9 cellular contexts compared by ENCODE assay signal in the genomic region with DNA sequence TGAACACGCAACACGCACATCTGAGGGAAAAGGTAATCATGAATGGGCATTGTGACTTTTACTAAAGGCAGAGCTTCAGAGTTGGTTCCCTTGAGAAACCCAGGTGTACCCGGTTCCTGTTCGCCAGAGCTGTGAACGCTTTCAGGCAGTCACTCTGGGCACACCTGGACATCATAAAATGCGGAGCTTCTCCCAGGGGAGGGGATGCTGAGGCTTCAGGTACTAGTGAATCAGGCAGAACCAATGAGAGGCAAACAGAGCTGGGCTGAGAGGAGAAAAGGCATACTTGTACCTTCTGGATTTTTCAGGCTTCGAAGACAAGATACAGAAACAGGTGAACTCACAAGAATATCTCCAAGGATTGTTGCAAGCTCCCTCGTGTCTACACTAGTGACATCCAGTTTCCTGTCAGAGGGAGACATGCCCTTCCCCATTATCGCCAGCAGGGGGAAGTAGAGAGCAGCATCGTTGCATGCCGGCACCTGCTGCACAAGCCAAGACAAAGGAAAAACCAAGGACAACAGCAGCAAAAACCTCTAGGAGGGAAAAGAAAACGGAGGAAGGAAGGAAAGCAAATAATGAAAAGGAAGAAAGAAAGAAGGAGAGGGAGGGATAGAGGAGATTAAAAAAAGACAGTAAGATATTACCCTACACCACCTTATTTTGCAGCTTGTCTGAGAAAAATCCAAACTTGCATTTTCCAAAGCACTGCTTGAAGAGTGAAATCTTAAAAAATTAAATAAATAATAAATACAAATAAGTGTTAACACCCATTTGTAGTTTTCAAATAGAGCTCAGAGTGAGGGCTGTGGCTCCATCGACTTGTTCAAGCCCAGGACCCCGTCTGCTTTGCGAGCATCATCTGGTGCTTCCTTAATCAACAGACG. TPM values are rescaled to one million over a fixed set of nuclear protein-coding genes. Genes with fewer than 3 reads are reported as not detected.
DNase-seq lines count a peak whose midpoint lies in the region; ATAC-seq and TF ChIP-seq lines count a peak whose summit lies in the region.
"Had no signal": no experiment of that assay in that cellular context is flagged by ENCODE, and none has a peak within 500 bp of the region (broad histone marks: within the 10 kb centered on the region; RNA-seq: fewer than 3 reads in every experiment).

No MANE protein-coding gene starts in this region.

- peak overlapping the region; percentile 21 for H3K4me3 ChIP-seq in CD8-positive, alpha-beta T cell (ENCODE audit: low read depth, low read length)
- no peak overlapping the region for H3K4me3 ChIP-seq in heart left ventricle

- TF ChIP-seq POLR2A in heart left ventricle (IDR thresholded peaks at IDR 0.05): no peak

- peak; percentile 98 for TF ChIP-seq CTCF in CD8-positive, alpha-beta T cell (IDR thresholded peaks at IDR 0.05)
- peak; percentile 94 to 99 (median 98) for TF ChIP-seq CTCF in heart left ventricle (IDR thresholded peaks at IDR 0.05)

- H3K27me3 ChIP-seq in CD8-positive, alpha-beta T cell (ENCODE audit: insufficient read depth, low read length): no peaks in the 10 kb centered on the region
- peaks cover 0 to 44% (median 0%) of the 10 kb centered on the region in 9 donors for H3K27me3 ChIP-seq in heart left ventricle

- CTCF ChIA-PET in CD8-positive, alpha-beta T cell (lab: Charles Lee): interaction anchor here (0.6 to 8.5 kb wide), 48 partner anchors 8 to 707 kb away, joined by 3 to 274 read pairs (median 4); a partner anchor contains a TSS

- H3K4me1 ChIP-seq in CD8-positive, alpha-beta T cell (ENCODE audit: insufficient read depth, low read length): peaks cover 17% of the 10 kb centered on the region
- H3K4me1 ChIP-seq in heart left ventricle: peaks cover 0 to 19% (median 4%) of the 10 kb centered on the region in 12 donors

- H3K9me3 Mint-ChIP-seq in CD8-positive, alpha-beta T cell: no peaks in the 10 kb centered on the region
- H3K9me3 Mint-ChIP-seq in activated naive CD8-positive, alpha-beta T cell treated with anti-CD3 and anti-CD28 coated beads for 36 hours: no peaks in the 10 kb centered on the region

- H3K9me3 ChIP-seq in CD8-positive, alpha-beta T cell (ENCODE audit: low read length): no peaks in the 10 kb centered on the region
- H3K9me3 ChIP-seq in heart left ventricle: no peaks in the 10 kb centered on the region

- DNase-seq in CD8-positive, alpha-beta T cell: peak; percentile 39 to 82 (median 64)
- peak; percentile 77 for DNase-seq in NCI-H1092 treated with DMSO at 0.1 percent for 48 hours (lab: John Stamatoyannopoulos, UW)
- peak; percentile 67 for DNase-seq in SW480 (ENCODE audit: low spot score)
- DNase-seq in activated naive CD8-positive, alpha-beta T cell treated with anti-CD3 and anti-CD28 coated beads for 36 hours: peak; percentile 75
- DNase-seq in heart left ventricle: peak; percentile 49 to 77 (median 61)
- peak; percentile 73 for DNase-seq in putamen (ENCODE audit: low spot score)

- 30 to 35% (median 31%) methylated on average over 16 of the region's 16 CpGs for WGBS in heart left ventricle, 4 donors

- H3K36me3 Mint-ChIP-seq in CD8-positive, alpha-beta T cell: no peaks in the 10 kb centered on the region
- no peaks in the 10 kb centered on the region for H3K36me3 Mint-ChIP-seq in activated naive CD8-positive, alpha-beta T cell treated with anti-CD3 and anti-CD28 coated beads for 36 hours

- H3K27ac ChIP-seq in CD8-positive, alpha-beta T cell (ENCODE audit: low read depth, low read length): no peak overlapping the region
- H3K27ac ChIP-seq in heart left ventricle: no peak overlapping the region

- ATAC-seq in CD8-positive, alpha-beta T cell: peak; percentile 61
- peak; percentile 62 for ATAC-seq in GM21529 (IDR thresholded peaks at IDR 0.05; ENCODE audit: unreplicated experiment)
- peak in 3 of 4 donors; percentile 74 to 77 (median 75) for ATAC-seq in heart left ventricle
- no peak for ATAC-seq in GM21619 (IDR thresholded peaks at IDR 0.05; ENCODE audit: unreplicated experiment)

- H3K27me3 Mint-ChIP-seq in CD8-positive, alpha-beta T cell (ENCODE audit: low read depth): peaks cover 27% of the 10 kb centered on the region
- H3K27me3 Mint-ChIP-seq in activated naive CD8-positive, alpha-beta T cell treated with anti-CD3 and anti-CD28 coated beads for 36 hours: peaks cover 24% of the 10 kb centered on the region

- POLR2A ChIA-PET in CD8-positive, alpha-beta T cell (lab: Charles Lee): interaction anchor here (0.7 to 2.4 kb wide), 3 partner anchors 158 to 207 kb away, joined by 3 to 14 read pairs (median 4); a partner anchor contains a TSS

- H3K4me1 Mint-ChIP-seq in CD8-positive, alpha-beta T cell (ENCODE audit: low read depth): peaks cover 22% of the 10 kb centered on the region
- peaks cover 20% of the 10 kb centered on the region for H3K4me1 Mint-ChIP-seq in activated naive CD8-positive, alpha-beta T cell treated with anti-CD3 and anti-CD28 coated beads for 36 hours

- intact Hi-C loops in CD8-positive, alpha-beta T cell (cut with DNase I, micrococcal nuclease): loop anchor here (1.0 to 10.0 kb wide), 6 partner anchors 44 to 550 kb away; a partner anchor contains a TSS
- intact Hi-C loops in heart left ventricle (cut with DNase I): loop anchor here (1.0 to 10.0 kb wide), 11 partner anchors 137 to 1100 kb away; no protein-coding TSS in a partner anchor

- H3K27ac Mint-ChIP-seq in CD8-positive, alpha-beta T cell: no peak overlapping the region
- H3K27ac Mint-ChIP-seq in activated naive CD8-positive, alpha-beta T cell treated with anti-CD3 and anti-CD28 coated beads for 36 hours: peak overlapping the region; percentile 57

- H3K36me3 ChIP-seq in CD8-positive, alpha-beta T cell (ENCODE audit: insufficient read depth, low read length): no peaks in the 10 kb centered on the region
- no peaks in the 10 kb centered on the region for H3K36me3 ChIP-seq in heart left ventricle

- peak overlapping the region; percentile 46 for H3K4me3 Mint-ChIP-seq in CD8-positive, alpha-beta T cell
- H3K4me3 Mint-ChIP-seq in activated naive CD8-positive, alpha-beta T cell treated with anti-CD3 and anti-CD28 coated beads for 36 hours: peak overlapping the region; percentile 46

RNA-seq across cellular contexts. Expression of a gene that starts 2.0 kb away (rescaled TPM):
- total RNA-seq in CD8-positive, alpha-beta T cell: not detected
- total RNA-seq in activated naive CD8-positive, alpha-beta T cell treated with anti-CD3 and anti-CD28 coated beads for 36 hours: not detected
- not detected for total RNA-seq in heart left ventricle
- polyA plus RNA-seq in heart left ventricle: under 1 TPM in 1 of 2 donors, not detected in 1; 0.06 TPM
- total RNA-seq: T-helper 2 cell treated with Interferon-gamma antibody and Interleukin-4, amounts not matched to agents 100 ng/mL and 5 ng/mL, for 36 hours had no signal

RNA-seq across cellular contexts. Expression of a gene that starts 25.4 kb away (rescaled TPM):
- total RNA-seq in CD8-positive, alpha-beta T cell: not detected
- total RNA-seq in activated naive CD8-positive, alpha-beta T cell treated with anti-CD3 and anti-CD28 coated beads for 36 hours: not detected
- under 1 TPM in 1 of 9 donors, not detected in 8; 0.14 TPM for total RNA-seq in heart left ventricle
- not detected for polyA plus RNA-seq in heart left ventricle
- total RNA-seq: T-helper 2 cell treated with Interferon-gamma antibody and Interleukin-4, amounts not matched to agents 100 ng/mL and 5 ng/mL, for 36 hours had no signal

RNA-seq across cellular contexts. Expression of a gene that starts 44.3 kb away (rescaled TPM):
- 10 to 100 TPM; 70.2 to 73.4 TPM for total RNA-seq in CD8-positive, alpha-beta T cell
- 10 to 100 TPM; 51.7 to 53.9 TPM for total RNA-seq in activated naive CD8-positive, alpha-beta T cell treated with anti-CD3 and anti-CD28 coated beads for 36 hours
- total RNA-seq in heart left ventricle: 10 to 100 TPM; 17.3 to 37.7 (median 25.2) TPM
- 100 to 1,000 TPM in 1 of 2 donors, 10 to 100 TPM in 1; 33.7 to 151 TPM for polyA plus RNA-seq in heart left ventricle

RNA-seq across cellular contexts. Expression of a gene that starts 47.7 kb away (rescaled TPM):
- 10 to 100 TPM in 1 of 2 experiments, 1 to 10 TPM in 1; 9.9 to 10.6 TPM for total RNA-seq in CD8-positive, alpha-beta T cell
- 10 to 100 TPM; 12.7 to 15.4 TPM for total RNA-seq in activated naive CD8-positive, alpha-beta T cell treated with anti-CD3 and anti-CD28 coated beads for 36 hours
- 1 to 10 TPM; 6.2 to 9.8 (median 7.6) TPM for total RNA-seq in heart left ventricle
- 10 to 100 TPM in 1 of 2 donors, 1 to 10 TPM in 1; 2.9 to 10.3 TPM for polyA plus RNA-seq in heart left ventricle

RNA-seq across cellular contexts. Expression of a gene that starts 51.0 kb away (rescaled TPM):
- total RNA-seq in CD8-positive, alpha-beta T cell: not detected
- total RNA-seq in activated naive CD8-positive, alpha-beta T cell treated with anti-CD3 and anti-CD28 coated beads for 36 hours: not detected
- not detected for total RNA-seq in heart left ventricle
- polyA plus RNA-seq in heart left ventricle: under 1 TPM in 1 of 2 donors, not detected in 1; 0.04 TPM
- total RNA-seq: T-helper 2 cell treated with Interferon-gamma antibody and Interleukin-4, amounts not matched to agents 100 ng/mL and 5 ng/mL, for 36 hours had no signal
